ENCODE assay signal across 1 cellular context in the genomic region with DNA sequence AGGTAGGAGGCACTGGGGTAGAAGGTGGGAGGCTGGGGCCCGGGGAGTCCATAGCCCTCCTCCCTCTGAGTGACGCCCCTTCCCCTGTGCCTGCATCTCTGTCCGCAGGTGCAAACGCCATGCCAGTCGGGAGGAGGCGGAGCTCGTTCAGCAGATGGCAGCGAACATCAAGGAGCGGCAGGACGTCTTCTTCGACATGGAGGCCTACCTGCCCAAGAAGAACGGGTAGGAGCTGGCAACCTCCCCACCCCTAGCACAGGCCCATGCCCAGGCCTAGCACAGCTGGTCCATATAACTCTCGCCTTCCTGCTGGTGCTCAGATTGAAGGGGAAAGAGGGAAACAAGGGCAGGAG.
TF ChIP-seq lines count a peak whose summit lies in the region.

No MANE protein-coding gene starts in this region.

TF ChIP-seq in K562, 482 proteins besides CTCF, POLR2A, EP300 and RAD21:
- TF ChIP-seq PTRF (tag; IDR thresholded peaks at IDR 0.05) = 0 out of 2 replicates have a peak, but pooled peaks have one; percentile 23
- TF ChIP-seq, protein P1, sequence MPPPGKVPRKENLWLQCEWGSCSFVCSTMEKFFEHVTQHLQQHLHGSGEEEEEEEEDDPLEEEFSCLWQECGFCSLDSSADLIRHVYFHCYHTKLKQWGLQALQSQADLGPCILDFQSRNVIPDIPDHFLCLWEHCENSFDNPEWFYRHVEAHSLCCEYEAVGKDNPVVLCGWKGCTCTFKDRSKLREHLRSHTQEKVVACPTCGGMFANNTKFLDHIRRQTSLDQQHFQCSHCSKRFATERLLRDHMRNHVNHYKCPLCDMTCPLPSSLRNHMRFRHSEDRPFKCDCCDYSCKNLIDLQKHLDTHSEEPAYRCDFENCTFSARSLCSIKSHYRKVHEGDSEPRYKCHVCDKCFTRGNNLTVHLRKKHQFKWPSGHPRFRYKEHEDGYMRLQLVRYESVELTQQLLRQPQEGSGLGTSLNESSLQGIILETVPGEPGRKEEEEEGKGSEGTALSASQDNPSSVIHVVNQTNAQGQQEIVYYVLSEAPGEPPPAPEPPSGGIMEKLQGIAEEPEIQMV (tag; conservative IDR thresholded peaks at IDR 0.05; ENCODE audit: low read depth) = 0 out of 2 replicates have a peak, but pooled peaks have one; percentile 16
- TF ChIP-seq CREBBP (IDR thresholded peaks at IDR 0.05; ENCODE audit: low read depth, low read length) = no peak
- TF ChIP-seq, protein P2, sequence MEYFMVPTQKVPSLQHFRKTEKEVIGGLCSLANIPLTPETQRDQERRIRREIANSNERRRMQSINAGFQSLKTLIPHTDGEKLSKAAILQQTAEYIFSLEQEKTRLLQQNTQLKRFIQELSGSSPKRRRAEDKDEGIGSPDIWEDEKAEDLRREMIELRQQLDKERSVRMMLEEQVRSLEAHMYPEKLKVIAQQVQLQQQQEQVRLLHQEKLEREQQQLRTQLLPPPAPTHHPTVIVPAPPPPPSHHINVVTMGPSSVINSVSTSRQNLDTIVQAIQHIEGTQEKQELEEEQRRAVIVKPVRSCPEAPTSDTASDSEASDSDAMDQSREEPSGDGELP (CRISPR knock-in tag; IDR thresholded peaks at IDR 0.05; ENCODE audit: borderline replicate concordance) = 0 out of 2 replicates have a peak, but pooled peaks have one; percentile 2
- TF ChIP-seq RBFOX2 (IDR thresholded peaks at IDR 0.05; ENCODE audit: low read depth, low read length) = peak; percentile 47; the same call in 1 of the 2 replicates
TF ChIP-seq in K562: peak in this region for 4.
